ENCODE assay signal across 35 cellular contexts in the genomic region with DNA sequence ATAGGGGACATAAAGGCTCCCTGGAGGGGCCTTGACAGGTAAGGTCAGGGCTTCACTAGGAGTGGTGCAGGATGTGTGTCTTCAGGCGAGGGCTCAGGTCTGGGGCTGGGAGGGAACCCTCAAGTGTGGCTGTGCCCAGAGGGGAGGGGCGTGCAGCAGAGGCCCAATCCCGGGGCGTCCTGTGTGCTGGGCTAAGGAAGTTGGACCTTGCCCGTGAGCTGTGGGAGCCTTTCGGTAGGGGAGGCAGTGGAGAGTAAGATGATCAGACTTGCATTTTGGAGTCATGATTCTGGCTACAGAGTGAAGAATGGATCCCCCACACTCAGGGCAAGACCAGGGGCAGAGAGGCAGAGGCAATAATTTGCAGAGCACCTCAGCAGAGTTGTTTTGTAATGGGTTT.
"Had no signal": no experiment of that assay in that cellular context is flagged by ENCODE, and none has a peak within 500 bp of the region (broad histone marks: within the 10 kb centered on the region; RNA-seq: fewer than 3 reads in every experiment).

No MANE protein-coding gene starts in this region.

- ATAC-seq: activated CD4-positive, alpha-beta T cell treated with anti-CD3 and anti-CD28 coated beads for 36 hours; activated CD8-positive, alpha-beta memory T cell treated with anti-CD3 and anti-CD28 coated beads, Interleukin-2, amount 10 ng/mL, durations not matched to agents 7 days and 5 days; activated CD8-positive, alpha-beta T cell treated with anti-CD3 and anti-CD28 coated beads, Interleukin-2, amount 10 ng/mL, durations not matched to agents 7 days and 5 days; activated naive CD8-positive, alpha-beta T cell treated with anti-CD3 and anti-CD28 coated beads, Interleukin-2, amount 50 U/mL, for 24 hours; body of pancreas; effector memory CD8-positive, alpha-beta T cell; gastroesophageal sphincter had no signal

- FAIRE-seq: colon, endometrium, endothelial cell of umbilical vein had no signal

- H3K27ac ChIP-seq: adrenal gland, body of pancreas, epithelial cell of prostate, esophagus squamous epithelium, gastroesophageal sphincter had no signal

- H3K9me3 ChIP-seq: adrenal gland, body of pancreas, esophagus squamous epithelium, gastroesophageal sphincter had no signal

- H3K4me3 ChIP-seq: adrenal gland, body of pancreas, esophagus squamous epithelium, gastroesophageal sphincter had no signal

- H3K27me3 ChIP-seq: adrenal gland, body of pancreas, esophagus squamous epithelium, gastroesophageal sphincter had no signal

- H3K9me3 Mint-ChIP-seq: activated CD4-positive, alpha-beta memory T cell treated with anti-CD3 and anti-CD28 coated beads for 36 hours; activated CD4-positive, alpha-beta T cell treated with anti-CD3 and anti-CD28 coated beads, Interleukin-2, amount 10 ng/mL, durations not matched to agents 24 days and 14 days; activated naive CD4-positive, alpha-beta T cell treated with anti-CD3 and anti-CD28 coated beads for 36 hours; activated naive CD4-positive, alpha-beta T cell treated with anti-CD3 and anti-CD28 coated beads, Interleukin-2, amount 50 U/mL, for 24 hours; activated naive CD8-positive, alpha-beta T cell treated with anti-CD3 and anti-CD28 coated beads for 36 hours; activated naive CD8-positive, alpha-beta T cell treated with anti-CD3 and anti-CD28 coated beads, Interleukin-2, amount 50 U/mL, for 24 hours; activated T-helper 1 cell treated with anti-CD3 and anti-CD28 coated beads, Interleukin-12 subunit alpha, Interleukin-12 subunit beta, Interleukin-2, Interleukin-4 antibody, amounts not matched to agents 30 ng/mL and 10 ng/mL and 1 ng/mL, durations not matched to agents 14 hours and 24 hours and 36 hours; activated T-helper 2 cell treated with anti-CD3 and anti-CD28 coated beads, Interferon-gamma antibody, Interleukin-2, Interleukin-4, amounts not matched to agents 10 μg/mL and 5 μg/mL and 100 μg/mL, durations not matched to agents 14 hours and 24 hours and 36 hours; effector memory CD8-positive, alpha-beta T cell had no signal

- H3K27me3 Mint-ChIP-seq: activated CD4-positive, alpha-beta memory T cell treated with anti-CD3 and anti-CD28 coated beads for 36 hours; activated CD4-positive, alpha-beta T cell treated with anti-CD3 and anti-CD28 coated beads for 36 hours; activated CD8-positive, alpha-beta memory T cell treated with anti-CD3 and anti-CD28 coated beads, Interleukin-2, amount 10 ng/mL, durations not matched to agents 7 days and 5 days; activated naive CD8-positive, alpha-beta T cell treated with anti-CD3 and anti-CD28 coated beads for 36 hours; activated naive CD8-positive, alpha-beta T cell treated with anti-CD3 and anti-CD28 coated beads, Interleukin-2, amount 50 U/mL, for 24 hours had no signal

- H3K4me1 Mint-ChIP-seq: activated CD4-positive, alpha-beta T cell treated with anti-CD3 and anti-CD28 coated beads for 36 hours; activated CD4-positive, alpha-beta T cell treated with anti-CD3 and anti-CD28 coated beads, Interleukin-2, amount 10 ng/mL, durations not matched to agents 24 days and 14 days; activated CD8-positive, alpha-beta memory T cell treated with anti-CD3 and anti-CD28 coated beads, Interleukin-2, amount 10 ng/mL, durations not matched to agents 7 days and 5 days; activated naive CD4-positive, alpha-beta T cell treated with anti-CD3 and anti-CD28 coated beads, Interleukin-2, amount 50 U/mL, for 24 hours; activated naive CD8-positive, alpha-beta T cell treated with anti-CD3 and anti-CD28 coated beads for 36 hours; activated naive CD8-positive, alpha-beta T cell treated with anti-CD3 and anti-CD28 coated beads, Interleukin-2, amount 50 U/mL, for 24 hours had no signal

- H3K4me1 ChIP-seq: body of pancreas, esophagus squamous epithelium had no signal

- DNase-seq: activated CD4-positive, alpha-beta memory T cell treated with anti-CD3 and anti-CD28 coated beads for 36 hours; activated CD4-positive, alpha-beta T cell treated with anti-CD3 and anti-CD28 coated beads for 36 hours; activated CD4-positive, alpha-beta T cell treated with anti-CD3 and anti-CD28 coated beads, Interleukin-2, amount 10 ng/mL, durations not matched to agents 24 days and 14 days; activated CD4-positive, CD25-positive, alpha-beta regulatory T cell; activated CD4-positive, CD25-positive, alpha-beta regulatory T cell treated with anti-CD3 and anti-CD28 coated beads, Interleukin-2, amount 50 U/mL, for 72 hours; activated CD8-positive, alpha-beta memory T cell treated with anti-CD3 and anti-CD28 coated beads, Interleukin-2, amount 10 ng/mL, durations not matched to agents 7 days and 5 days; activated CD8-positive, alpha-beta memory T cell treated with anti-CD3 and anti-CD28 coated beads, Interleukin-2, amount 50 U/mL, for 4 hours; activated CD8-positive, alpha-beta T cell treated with anti-CD3 and anti-CD28 coated beads, Interleukin-2, amount 10 ng/mL, durations not matched to agents 7 days and 5 days; activated effector memory CD4-positive, alpha-beta T cell treated with anti-CD3 and anti-CD28 coated beads, Interleukin-2, amount 50 U/mL, for 16 hours; activated naive CD4-positive, alpha-beta T cell treated with anti-CD3 and anti-CD28 coated beads for 36 hours; activated naive CD8-positive, alpha-beta T cell treated with anti-CD3 and anti-CD28 coated beads for 36 hours; activated naive CD8-positive, alpha-beta T cell treated with anti-CD3 and anti-CD28 coated beads, Interleukin-2, amount 50 U/mL, for 24 hours; activated T-cell treated with anti-CD3 and anti-CD28 coated beads, Interleukin-2, amount 50 U/mL, for 1 hour; activated T-cell treated with anti-CD3 and anti-CD28 coated beads, Interleukin-2, amount 50 U/mL, for 48 hours; adrenal gland; amygdala; aorta; body of pancreas; caudate nucleus; cortex of kidney; dermis blood vessel endothelial cell; effector CD4-positive, alpha-beta T cell; effector memory CD8-positive, alpha-beta T cell; esophagus squamous epithelium; foreskin melanocyte; head of caudate nucleus; T-helper 2 cell had no signal

- H3K4me3 Mint-ChIP-seq: activated CD4-positive, alpha-beta memory T cell treated with anti-CD3 and anti-CD28 coated beads for 36 hours; activated CD4-positive, alpha-beta T cell treated with anti-CD3 and anti-CD28 coated beads for 36 hours; activated CD4-positive, alpha-beta T cell treated with anti-CD3 and anti-CD28 coated beads, Interleukin-2, amount 10 ng/mL, durations not matched to agents 24 days and 14 days; activated CD8-positive, alpha-beta memory T cell treated with anti-CD3 and anti-CD28 coated beads, Interleukin-2, amount 10 ng/mL, durations not matched to agents 7 days and 5 days; activated CD8-positive, alpha-beta T cell treated with anti-CD3 and anti-CD28 coated beads, Interleukin-2, amount 10 ng/mL, durations not matched to agents 7 days and 5 days; activated naive CD4-positive, alpha-beta T cell treated with anti-CD3 and anti-CD28 coated beads for 36 hours; activated naive CD4-positive, alpha-beta T cell treated with anti-CD3 and anti-CD28 coated beads, Interleukin-2, amount 50 U/mL, for 24 hours; activated naive CD8-positive, alpha-beta T cell treated with anti-CD3 and anti-CD28 coated beads for 36 hours; activated naive CD8-positive, alpha-beta T cell treated with anti-CD3 and anti-CD28 coated beads, Interleukin-2, amount 50 U/mL, for 24 hours; activated T-helper 1 cell treated with anti-CD3 and anti-CD28 coated beads, Interleukin-12 subunit alpha, Interleukin-12 subunit beta, Interleukin-2, Interleukin-4 antibody, amounts not matched to agents 30 ng/mL and 10 ng/mL and 1 ng/mL, durations not matched to agents 14 hours and 24 hours and 36 hours; effector memory CD8-positive, alpha-beta T cell had no signal

- H3K36me3 ChIP-seq: adrenal gland, esophagus squamous epithelium, gastroesophageal sphincter had no signal

- H3K27ac Mint-ChIP-seq: activated CD4-positive, alpha-beta memory T cell treated with anti-CD3 and anti-CD28 coated beads for 36 hours; activated CD4-positive, alpha-beta T cell treated with anti-CD3 and anti-CD28 coated beads for 36 hours; activated CD4-positive, alpha-beta T cell treated with anti-CD3 and anti-CD28 coated beads, Interleukin-2, amount 10 ng/mL, durations not matched to agents 24 days and 14 days; activated CD8-positive, alpha-beta memory T cell treated with anti-CD3 and anti-CD28 coated beads, Interleukin-2, amount 10 ng/mL, durations not matched to agents 7 days and 5 days; activated CD8-positive, alpha-beta T cell treated with anti-CD3 and anti-CD28 coated beads, Interleukin-2, amount 10 ng/mL, durations not matched to agents 7 days and 5 days; activated naive CD4-positive, alpha-beta T cell treated with anti-CD3 and anti-CD28 coated beads for 36 hours; activated naive CD4-positive, alpha-beta T cell treated with anti-CD3 and anti-CD28 coated beads, Interleukin-2, amount 50 U/mL, for 24 hours; activated naive CD8-positive, alpha-beta T cell treated with anti-CD3 and anti-CD28 coated beads for 36 hours; activated naive CD8-positive, alpha-beta T cell treated with anti-CD3 and anti-CD28 coated beads, Interleukin-2, amount 50 U/mL, for 24 hours; activated T-helper 1 cell treated with anti-CD3 and anti-CD28 coated beads, Interleukin-12 subunit alpha, Interleukin-12 subunit beta, Interleukin-2, Interleukin-4 antibody, amounts not matched to agents 30 ng/mL and 10 ng/mL and 1 ng/mL, durations not matched to agents 14 hours and 24 hours and 36 hours; activated T-helper 2 cell treated with anti-CD3 and anti-CD28 coated beads, Interferon-gamma antibody, Interleukin-2, Interleukin-4, amounts not matched to agents 10 μg/mL and 5 μg/mL and 100 μg/mL, durations not matched to agents 14 hours and 24 hours and 36 hours; effector memory CD8-positive, alpha-beta T cell had no signal

- H3K36me3 Mint-ChIP-seq: activated CD4-positive, alpha-beta memory T cell treated with anti-CD3 and anti-CD28 coated beads for 36 hours; activated CD8-positive, alpha-beta memory T cell treated with anti-CD3 and anti-CD28 coated beads, Interleukin-2, amount 10 ng/mL, durations not matched to agents 7 days and 5 days; activated naive CD4-positive, alpha-beta T cell treated with anti-CD3 and anti-CD28 coated beads, Interleukin-2, amount 50 U/mL, for 24 hours; activated naive CD8-positive, alpha-beta T cell treated with anti-CD3 and anti-CD28 coated beads for 36 hours had no signal
